Comparison of ENCODE assay signal across 1 cellular context in genomic region chr6:169723991-169724553, GRCh38.
TF ChIP-seq lines count a peak whose summit lies in the region.

TSS of gene PHF10 (minus strand) at chr6:169724500. CDS start at chr6:169723931, 569 bp downstream.

TF ChIP-seq in H1, 55 proteins besides CTCF, POLR2A, EP300 and RAD21:
- TF ChIP-seq TAF7 (optimal IDR thresholded peaks at IDR 0.05; ENCODE audit: borderline replicate concordance, low read depth, low read length) (no peak), PHF8 (conservative IDR thresholded peaks at IDR 0.05; ENCODE audit: low read depth, low read length) (peak; percentile 42), ASH2L (IDR thresholded peaks at IDR 0.05; ENCODE audit: low read length) (no peak)
